In genomic region chrX:13570245-13570573, GRCh38 we compare ENCODE assay signal across 12 cellular contexts. TPM values are rescaled to one million over a fixed set of nuclear protein-coding genes. Genes with fewer than 3 reads are reported as not detected.
A peak's percentile ranks its signal among the peaks of the same experiment; 100 is the strongest.
DNase-seq lines count a peak whose midpoint lies in the region; ATAC-seq and TF ChIP-seq lines count a peak whose summit lies in the region.
"Had no signal": no experiment of that assay in that cellular context is flagged by ENCODE, and none has a peak within 500 bp of the region (broad histone marks: within the 10 kb centered on the region; RNA-seq: fewer than 3 reads in every experiment).

No MANE protein-coding gene starts in this region.

- H3K27ac ChIP-seq in HUES48 (ENCODE audit: low read depth, low read length) (no peak overlapping the region), endodermal cell (ENCODE audit: low read depth, low read length) (no peak overlapping the region)
- H3K27ac ChIP-seq: heart left ventricle, sigmoid colon had no signal

- TF ChIP-seq POLR2A in lower leg skin (IDR thresholded peaks at IDR 0.05) = no peak

- H3K4me3 Mint-ChIP-seq in endodermal cell = peak overlapping the region; percentile 52
- H3K4me3 Mint-ChIP-seq in nephron progenitor cell = peak overlapping the region; percentile 76

- no peak for TF ChIP-seq CTCF in endodermal cell (conservative IDR thresholded peaks at IDR 0.05)
- TF ChIP-seq CTCF in nephron progenitor cell (IDR thresholded peaks at IDR 0.05) = no peak
- TF ChIP-seq CTCF in omental fat pad (IDR thresholded peaks at IDR 0.05) = no peak
- no peak for TF ChIP-seq CTCF in lower leg skin (IDR thresholded peaks at IDR 0.05)

- H3K27me3 Mint-ChIP-seq in endodermal cell (ENCODE audit: insufficient read depth) (peaks cover 63% of the 10 kb centered on the region), nephron progenitor cell (ENCODE audit: low read depth, poor library complexity) (peaks cover 73% of the 10 kb centered on the region)

- H3K4me1 ChIP-seq in ES-I3 (ENCODE audit: insufficient read depth, low read length) (no peaks in the 10 kb centered on the region), HUES48 (ENCODE audit: control insufficient read depth, insufficient read depth, low read length) (peaks cover 4% of the 10 kb centered on the region; the same call in 1 of the 2 replicates), endodermal cell (ENCODE audit: control insufficient read depth, insufficient read depth, low read length) (no peaks in the 10 kb centered on the region)

- H3K36me3 ChIP-seq in ES-I3 (ENCODE audit: insufficient read depth, low read length) = no peaks in the 10 kb centered on the region
- H3K36me3 ChIP-seq in HUES48 (ENCODE audit: control insufficient read depth, insufficient read depth, low read length) = no peaks in the 10 kb centered on the region
- no peaks in the 10 kb centered on the region for H3K36me3 ChIP-seq in endodermal cell (ENCODE audit: control insufficient read depth, insufficient read depth, low read length)
- H3K36me3 ChIP-seq: heart left ventricle, sigmoid colon had no signal

- DNase-seq in endodermal cell (no peak), nephron progenitor cell (no peak), omental fat pad (ENCODE audit: low spot score) (no peak), lower leg skin (ENCODE audit: low spot score in 2 of 2) (no peak), ecto neural progenitor cell (ENCODE audit: low spot score) (no peak)
- DNase-seq: COR-L47, NCI-H2171 treated with DMSO at 0.1 percent for 48 hours, sigmoid colon had no signal

- H3K9me3 Mint-ChIP-seq in endodermal cell (peaks cover 48% of the 10 kb centered on the region), nephron progenitor cell (peaks cover 28% of the 10 kb centered on the region)

- ATAC-seq in GM18519 (IDR thresholded peaks at IDR 0.05; ENCODE audit: low FRiP score, unreplicated experiment) = no peak
- no peak for ATAC-seq in omental fat pad (ENCODE audit: low FRiP score)
- ATAC-seq: heart left ventricle had no signal

- H3K36me3 Mint-ChIP-seq in endodermal cell (ENCODE audit: low read depth) (no peaks in the 10 kb centered on the region), nephron progenitor cell (ENCODE audit: low read depth) (no peaks in the 10 kb centered on the region)

- H3K4me1 Mint-ChIP-seq in endodermal cell (peaks cover 2% of the 10 kb centered on the region), nephron progenitor cell (peaks cover 5% of the 10 kb centered on the region)

- WGBS in endodermal cell (ENCODE audit: insufficient coverage in 1 of 2, insufficient read length in 1 of 2), 2 experiments = 31% methylated on average over 8 of the region's 9 CpGs; no CpG with 5 or more reads in 1 of the 2 experiments
- WGBS in lower leg skin, 2 donors = 9 to 34% methylated on average over 9 of the region's 9 CpGs

- peaks cover 73% of the 10 kb centered on the region for H3K27me3 ChIP-seq in HUES48 (ENCODE audit: control insufficient read depth, insufficient read depth, low read length)
- H3K27me3 ChIP-seq in endodermal cell (ENCODE audit: control insufficient read depth, insufficient read depth, low read length, poor library complexity, severe bottlenecking) = peaks cover 56% of the 10 kb centered on the region

- H3K9ac ChIP-seq in ES-I3 (ENCODE audit: low read depth, low read length) = peak overlapping the region; percentile 45; the same call in 1 of the 2 replicates
- H3K9ac ChIP-seq in HUES48 (ENCODE audit: low read depth, low read length) = no peak overlapping the region
- no peak overlapping the region for H3K9ac ChIP-seq in endodermal cell (ENCODE audit: extremely low read depth, low read length, poor library complexity, severe bottlenecking)

- peak overlapping the region; percentile 56 for H3K4me3 ChIP-seq in HUES48 (ENCODE audit: low read depth, low read length)
- peak overlapping the region; percentile 49 for H3K4me3 ChIP-seq in endodermal cell (ENCODE audit: low read length)
- no peak overlapping the region for H3K4me3 ChIP-seq in lower leg skin (ENCODE audit: low read depth, poor library complexity, severe bottlenecking)

- no peak overlapping the region for H3K27ac Mint-ChIP-seq in endodermal cell
- H3K27ac Mint-ChIP-seq in nephron progenitor cell = no peak overlapping the region

- intact Hi-C loops in lower leg skin (cut with DNase I; ENCODE audit: low total_unique reads) = no loop called here

- H3K9me3 ChIP-seq in ES-I3 (ENCODE audit: control insufficient read depth, insufficient read depth, low read length) (no peaks in the 10 kb centered on the region), HUES48 (ENCODE audit: control insufficient read depth, insufficient read depth, low read length) (no peaks in the 10 kb centered on the region), endodermal cell (ENCODE audit: control insufficient read depth, low read length) (no peaks in the 10 kb centered on the region)
- H3K9me3 ChIP-seq: heart left ventricle, sigmoid colon had no signal

RNA-seq across cellular contexts. Expression of gene EGFL6, which starts 0.8 kb away (rescaled TPM):
- total RNA-seq in endodermal cell (not detected), omental fat pad (1 to 10 TPM in 2 of 4 donors, under 1 TPM in 1, not detected in 1; 0.63 to 4.2 (median 1.2) TPM), lower leg skin (under 1 TPM in 3 of 4 donors, not detected in 1; 0.13 to 0.38 (median 0.32) TPM)
- 2.5 TPM for polyA plus RNA-seq in endodermal cell (2013, experiment 1 of 2)
- polyA plus RNA-seq in endodermal cell (2013, experiment 2 of 2) = 2.7 TPM
- total RNA-seq: sigmoid colon had no signal
- polyA plus RNA-seq: heart left ventricle had no signal
